Comparison of ENCODE assay signal across 1 cellular context in genomic region chr4:37430718-37431416, GRCh38.
TF ChIP-seq lines count a peak whose summit lies in the region.

No MANE protein-coding gene starts in this region.

TF ChIP-seq in HepG2, 621 proteins besides CTCF, POLR2A, EP300 and RAD21 (continued from another document and continues in another):
- 0 out of 2 replicates have a peak, but pooled peaks have one; percentile 10 for TF ChIP-seq ZNF503 (CRISPR knock-in tag; IDR thresholded peaks at IDR 0.05)
- no peak for TF ChIP-seq NR2F6 (IDR thresholded peaks at IDR 0.05)
- TF ChIP-seq NR2F6 (CRISPR knock-in tag; IDR thresholded peaks at IDR 0.05) = no peak
- no peak for TF ChIP-seq MBNL3 (CRISPR knock-in tag; conservative IDR thresholded peaks at IDR 0.05)
- no peak for TF ChIP-seq SSRP1 (CRISPR knock-in tag; IDR thresholded peaks at IDR 0.05)
- TF ChIP-seq PLSCR1 (CRISPR knock-in tag; IDR thresholded peaks at IDR 0.05; ENCODE audit: borderline replicate concordance) = no peak
- TF ChIP-seq ZBTB42 (CRISPR knock-in tag; IDR thresholded peaks at IDR 0.05) = no peak
- TF ChIP-seq ATF7 (IDR thresholded peaks at IDR 0.05) = no peak
- no peak for TF ChIP-seq ATF7 (CRISPR knock-in tag; IDR thresholded peaks at IDR 0.05)
- no peak for TF ChIP-seq ZNF710 (CRISPR knock-in tag; IDR thresholded peaks at IDR 0.05; ENCODE audit: borderline replicate concordance)
- no peak for TF ChIP-seq KMT2B (CRISPR knock-in tag; IDR thresholded peaks at IDR 0.05)
- TF ChIP-seq UBTF (CRISPR knock-in tag; IDR thresholded peaks at IDR 0.05) = no peak
- no peak for TF ChIP-seq KDM6A (CRISPR knock-in tag; IDR thresholded peaks at IDR 0.05; ENCODE audit: low read depth)
- TF ChIP-seq GRHL1 (CRISPR knock-in tag; conservative IDR thresholded peaks at IDR 0.05) = no peak
- no peak for TF ChIP-seq TSC22D2 (CRISPR knock-in tag; IDR thresholded peaks at IDR 0.05; ENCODE audit: borderline replicate concordance)
- no peak for TF ChIP-seq REST (IDR thresholded peaks at IDR 0.05; ENCODE audit: borderline replicate concordance in 1 of 2, low read depth in 1 of 2, low read length in 2 of 2)
- TF ChIP-seq ZNF574 (CRISPR knock-in tag; IDR thresholded peaks at IDR 0.05) = no peak
- TF ChIP-seq MAFK (conservative IDR thresholded peaks at IDR 0.05 in 1 of 2, IDR thresholded peaks at IDR 0.05 in 1 of 2; ENCODE audit: low read length in 2 of 2) = no peak
- TF ChIP-seq ZNF512B (CRISPR knock-in tag; IDR thresholded peaks at IDR 0.05; ENCODE audit: borderline replicate concordance) = no peak
- TF ChIP-seq RERE (CRISPR knock-in tag; IDR thresholded peaks at IDR 0.05; ENCODE audit: low read depth) = peak; percentile 64; the same call in 1 of the 2 replicates
- no peak for TF ChIP-seq PATZ1 (CRISPR knock-in tag; IDR thresholded peaks at IDR 0.05)
- TF ChIP-seq NPAS2 (CRISPR knock-in tag; IDR thresholded peaks at IDR 0.05; ENCODE audit: borderline replicate concordance) = no peak
- no peak for TF ChIP-seq FOXK1 (CRISPR knock-in tag; IDR thresholded peaks at IDR 0.05; ENCODE audit: borderline replicate concordance, low read depth)
